In genomic region chr4:184270808-184271413, GRCh38 we compare ENCODE assay signal across 19 cellular contexts. TPM values are rescaled to one million over a fixed set of nuclear protein-coding genes. Genes with fewer than 3 reads are reported as not detected.
"Had no signal": no experiment of that assay in that cellular context is flagged by ENCODE, and none has a peak within 500 bp of the region (broad histone marks: within the 10 kb centered on the region; RNA-seq: fewer than 3 reads in every experiment).

No MANE protein-coding gene starts in this region.

- ATAC-seq: esophagus mucosa, gastrocnemius medialis, left lobe of liver, psoas muscle, right cardiac atrium, T-helper 17 cell had no signal

- H3K4me3 Mint-ChIP-seq: mesothelial cell of epicardium, neural crest cell, type B pancreatic cell had no signal

- H3K36me3 ChIP-seq: gastrocnemius medialis, SJCRH30, stomach had no signal

- H3K9me3 ChIP-seq: gastrocnemius medialis, psoas muscle, SJCRH30, stomach had no signal

- H3K4me1 ChIP-seq: gastrocnemius medialis, psoas muscle, SJCRH30 had no signal

- H3K9me3 Mint-ChIP-seq: mesothelial cell of epicardium, neural crest cell, type B pancreatic cell had no signal

- H3K4me3 ChIP-seq: gastrocnemius medialis, lung, psoas muscle, SJCRH30, stomach had no signal

- DNase-seq: activated CD4-positive, alpha-beta T cell treated with anti-CD3 and anti-CD28 coated beads for 48 hours; activated effector memory CD4-positive, alpha-beta T cell treated with Interleukin-2 at 50 U/mL for 16 hours; activated naive CD4-positive, alpha-beta T cell treated with anti-CD3 and anti-CD28 coated beads, Interleukin-2, amount 50 U/mL, for 16 hours; activated T-cell treated with anti-CD3 and anti-CD28 coated beads, Interleukin-2, amount 50 U/mL, for 1 hour; effector CD4-positive, alpha-beta T cell; gastrocnemius medialis; psoas muscle; right cardiac atrium; SJCRH30; stomach; T-helper 17 cell had no signal

- H3K27me3 ChIP-seq: gastrocnemius medialis, SJCRH30, stomach had no signal

- H3K27ac Mint-ChIP-seq: mesothelial cell of epicardium, T-helper 17 cell, type B pancreatic cell had no signal

- H3K36me3 Mint-ChIP-seq: mesothelial cell of epicardium, type B pancreatic cell had no signal

- H3K27ac ChIP-seq: gastrocnemius medialis, psoas muscle, SJCRH30, stomach had no signal

- H3K27me3 Mint-ChIP-seq: T-helper 17 cell had no signal

RNA-seq across cellular contexts. Expression of gene ENPP6, which starts 53.2 kb away (rescaled TPM):
- total RNA-seq: esophagus mucosa, neural crest cell, osteocyte, SJCRH30, T-helper 17 cell had no signal
- polyA plus RNA-seq: keratinocyte had no signal
